ENCODE assay signal across 10 cellular contexts in the genomic region with DNA sequence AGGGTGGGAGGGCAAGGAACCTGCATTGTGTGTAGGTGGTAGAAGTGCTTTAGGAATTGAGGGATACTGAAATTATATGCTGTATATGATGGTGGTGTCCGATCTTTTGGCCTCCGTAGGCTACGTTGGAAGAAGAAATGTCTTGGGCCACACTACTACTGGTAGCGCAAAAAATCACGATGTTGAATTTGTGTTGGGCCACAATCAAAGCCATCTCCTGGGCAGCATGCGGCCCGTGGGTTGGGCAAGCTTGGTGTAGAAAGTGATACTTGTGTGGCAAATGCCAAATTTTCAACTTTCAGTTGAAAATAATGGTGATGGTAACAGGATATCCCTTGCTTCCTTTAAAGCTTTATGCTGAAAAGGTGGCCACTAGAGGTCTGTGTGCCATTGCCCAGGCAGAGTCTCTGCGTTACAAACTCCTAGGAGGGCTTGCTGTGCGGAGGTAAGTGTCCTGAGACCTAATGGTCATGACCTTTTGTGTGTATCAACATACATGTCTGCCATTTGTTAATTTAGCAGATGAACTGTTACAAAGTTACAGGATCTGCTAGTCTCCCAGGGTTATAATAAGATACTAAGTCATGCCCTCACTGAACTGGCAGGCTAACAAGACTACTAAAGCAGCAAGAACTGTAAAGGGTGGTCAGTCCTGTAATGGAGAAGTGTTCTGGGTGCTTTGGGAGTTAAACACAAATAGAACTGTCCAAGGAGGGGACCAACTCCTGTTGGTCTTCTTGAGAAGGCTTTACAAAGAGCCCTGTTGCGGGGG. TPM values are rescaled to one million over a fixed set of nuclear protein-coding genes. Genes with fewer than 3 reads are reported as not detected.
DNase-seq lines count a peak whose midpoint lies in the region; ATAC-seq, FAIRE-seq and TF ChIP-seq lines count a peak whose summit lies in the region.
"Had no signal": no experiment of that assay in that cellular context is flagged by ENCODE, and none has a peak within 500 bp of the region (broad histone marks: within the 10 kb centered on the region; RNA-seq: fewer than 3 reads in every experiment).

No MANE protein-coding gene starts in this region.

- H3K9me3 Mint-ChIP-seq in activated naive CD8-positive, alpha-beta T cell treated with anti-CD3 and anti-CD28 coated beads, Interleukin-2, amount 10 ng/mL, durations not matched to agents 7 days and 5 days: no peaks in the 10 kb centered on the region

- dilution Hi-C loops in keratinocyte (cut with MboI; ENCODE audit: extremely low pct_ligation_motif_present, low sequenced_read_pairs): no loop called here

- H3K36me3 Mint-ChIP-seq in activated naive CD8-positive, alpha-beta T cell treated with anti-CD3 and anti-CD28 coated beads, Interleukin-2, amount 10 ng/mL, durations not matched to agents 7 days and 5 days: peaks cover 56% of the 10 kb centered on the region

- H3K9me3 ChIP-seq in HAP-1 (no peaks in the 10 kb centered on the region), keratinocyte (ENCODE audit: control insufficient read depth, low read depth, low read length) (no peaks in the 10 kb centered on the region)

- no peak for DNase-seq in AG10803 (ENCODE audit: low read depth)
- peak in 1 of 2 experiments; percentile 44 for DNase-seq in HAP-1 (ENCODE audit: low spot score in 2 of 2)
- DNase-seq in activated naive CD8-positive, alpha-beta T cell treated with anti-CD3 and anti-CD28 coated beads, Interleukin-2, amount 10 ng/mL, durations not matched to agents 7 days and 5 days: no peak
- no peak for DNase-seq in keratinocyte (ENCODE audit: low read depth, low spot score)
- no peak for DNase-seq in medulla oblongata (ENCODE audit: extremely low spot score)
- DNase-seq in NCI-H187 treated with DMSO at 0.1 percent for 48 hours (lab: John Stamatoyannopoulos, UW): no peak
- DNase-seq in NCI-H187 (lab: John Stamatoyannopoulos, UW): no peak
- no peak for DNase-seq in SHP77 treated with DMSO at 0.1 percent for 48 hours (lab: John Stamatoyannopoulos, UW)
- DNase-seq: stimulated activated CD4-positive, alpha-beta T cell treated with anti-CD3 and anti-CD28 coated beads, Interleukin-4, amount 100 ng/mL, for 1 hour had no signal

- no peak for TF ChIP-seq CTCF in AG10803 (conservative IDR thresholded peaks at IDR 0.05; ENCODE audit: low read length)
- no peak for TF ChIP-seq CTCF in keratinocyte (optimal IDR thresholded peaks at IDR 0.05 in 1 of 3, IDR thresholded peaks at IDR 0.05 in 1 of 3, conservative IDR thresholded peaks at IDR 0.05 in 1 of 3; ENCODE audit: extremely low read depth in 1 of 3, insufficient read depth in 2 of 3, low read length in 3 of 3)

- H3K36me3 ChIP-seq in HAP-1 (replicated peaks) (peaks cover 77% of the 10 kb centered on the region), keratinocyte (ENCODE audit: control insufficient read depth in 2 of 2, extremely low read depth in 1 of 2, insufficient read depth in 2 of 2, low read length in 2 of 2) (peaks cover 49 to 61% of the 10 kb centered on the region in 2 experiments)

- in situ Hi-C loops in HAP-1 (cut with MboI; ENCODE audit: low sequenced_read_pairs): no loop called here

- POLR2A ChIA-PET in activated naive CD8-positive, alpha-beta T cell treated with anti-CD3 and anti-CD28 coated beads, Interleukin-2, amount 10 ng/mL, durations not matched to agents 7 days and 5 days (lab: Charles Lee): interaction anchor here (0.9 kb wide), 1 partner anchor 132 kb away, joined by 3 read pairs; no protein-coding TSS in a partner anchor

- H3K27me3 Mint-ChIP-seq in activated naive CD8-positive, alpha-beta T cell treated with anti-CD3 and anti-CD28 coated beads, Interleukin-2, amount 10 ng/mL, durations not matched to agents 7 days and 5 days: no peaks in the 10 kb centered on the region

- H3K9ac ChIP-seq in keratinocyte (ENCODE audit: control insufficient read depth, extremely low read depth, insufficient read depth, low read length): peak overlapping the region; percentile 99

- H3K4me1 ChIP-seq in HAP-1 (peaks cover 11% of the 10 kb centered on the region), keratinocyte (ENCODE audit: control insufficient read depth, extremely low read depth, insufficient read depth, low read length) (peaks cover 27% of the 10 kb centered on the region)

- H3K4me3 ChIP-seq in AG10803 (ENCODE audit: low read length) (peak overlapping the region; percentile 20), HAP-1 (peak overlapping the region; percentile 99), keratinocyte (ENCODE audit: control insufficient read depth in 2 of 3, extremely low read depth in 1 of 3, insufficient read depth in 2 of 3, low read depth in 1 of 3, low read length in 3 of 3) (peak overlapping the region; percentile 85 to 94 (median 91))

- H3K27me3 ChIP-seq in HAP-1 (ENCODE audit: low read depth) (no peaks in the 10 kb centered on the region), keratinocyte (ENCODE audit: control insufficient read depth, extremely low read depth, insufficient read depth, low read length) (no peaks in the 10 kb centered on the region)

- H3K9me1 ChIP-seq in keratinocyte (ENCODE audit: control insufficient read depth, extremely low read depth, insufficient read depth, low read length): peaks cover 8% of the 10 kb centered on the region

- peak overlapping the region; percentile 64 for H3K27ac Mint-ChIP-seq in activated naive CD8-positive, alpha-beta T cell treated with anti-CD3 and anti-CD28 coated beads, Interleukin-2, amount 10 ng/mL, durations not matched to agents 7 days and 5 days

- H3K79me2 ChIP-seq in keratinocyte (ENCODE audit: control insufficient read depth, insufficient read depth, low read length): peaks cover 75% of the 10 kb centered on the region

- ATAC-seq in activated naive CD8-positive, alpha-beta T cell treated with anti-CD3 and anti-CD28 coated beads, Interleukin-2, amount 10 ng/mL, durations not matched to agents 7 days and 5 days (ENCODE audit: low read depth): no peak

- FAIRE-seq in keratinocyte (lab: Jason Lieb, UNC): no peak
- FAIRE-seq: islet of Langerhans had no signal

- peak overlapping the region; percentile 91 for H3K4me2 ChIP-seq in keratinocyte (ENCODE audit: control insufficient read depth, extremely low read depth, insufficient read depth, low read depth, low read length)

- peaks cover 58% of the 10 kb centered on the region for H3K4me1 Mint-ChIP-seq in activated naive CD8-positive, alpha-beta T cell treated with anti-CD3 and anti-CD28 coated beads, Interleukin-2, amount 10 ng/mL, durations not matched to agents 7 days and 5 days

- H3K4me3 Mint-ChIP-seq in activated naive CD8-positive, alpha-beta T cell treated with anti-CD3 and anti-CD28 coated beads, Interleukin-2, amount 10 ng/mL, durations not matched to agents 7 days and 5 days: peak overlapping the region; percentile 91

- H3K27ac ChIP-seq in keratinocyte (ENCODE audit: control insufficient read depth, insufficient read depth, low read length): peak overlapping the region; percentile 23

- H4K20me1 ChIP-seq in keratinocyte (ENCODE audit: control insufficient read depth, extremely low read depth, insufficient read depth, low read length): peaks cover 55% of the 10 kb centered on the region

- H2AFZ ChIP-seq in keratinocyte (ENCODE audit: control insufficient read depth, low read length): no peak overlapping the region

RNA-seq across cellular contexts. Expression of a gene that starts 2.9 kb away (rescaled TPM):
- 1,000 to 10,000 TPM; 3,289 to 3,447 TPM for total RNA-seq in activated naive CD8-positive, alpha-beta T cell treated with anti-CD3 and anti-CD28 coated beads, Interleukin-2, amount 10 ng/mL, durations not matched to agents 7 days and 5 days
- polyA plus RNA-seq in keratinocyte: 2,759 to 4,283 TPM (median 3,843 TPM) in 3 replicates
- polyA plus RNA-seq in keratinocyte (2011; ENCODE audit: low read depth): 4,583 TPM
- polyA plus RNA-seq in keratinocyte (2011; cell fraction: cytosol; rRNA removed): 3,100 and 4,215 TPM in 2 replicates
- 1,051 and 1,129 TPM in 2 replicates for polyA plus RNA-seq in keratinocyte (2011; cell fraction: nucleus; rRNA removed)
- polyA plus RNA-seq in keratinocyte (2012; ENCODE audit: low replicate concordance): 3,324 and 4,271 TPM in 2 replicates
- polyA minus RNA-seq in keratinocyte: 1,345 to 1,807 TPM (median 1,376 TPM) in 3 replicates
- polyA minus RNA-seq in keratinocyte (2011; cell fraction: cytosol; rRNA and poly(A)+ RNA removed): 1,011 TPM
- 222 and 286 TPM in 2 replicates for polyA minus RNA-seq in keratinocyte (2011; cell fraction: nucleus; rRNA and poly(A)+ RNA removed)

RNA-seq across cellular contexts. Expression of a gene that starts 30.8 kb away (rescaled TPM):
- total RNA-seq in activated naive CD8-positive, alpha-beta T cell treated with anti-CD3 and anti-CD28 coated beads, Interleukin-2, amount 10 ng/mL, durations not matched to agents 7 days and 5 days: under 1 TPM; 0.55 to 0.65 TPM
- 0.43 to 1.0 TPM (median 0.58 TPM) in 3 replicates for polyA plus RNA-seq in keratinocyte
- not detected for polyA plus RNA-seq in keratinocyte (2011; ENCODE audit: low read depth)
- 0.28 and 0.83 TPM in 2 replicates for polyA plus RNA-seq in keratinocyte (2011; cell fraction: cytosol; rRNA removed)
- 1.4 and 2.0 TPM in 2 replicates for polyA plus RNA-seq in keratinocyte (2011; cell fraction: nucleus; rRNA removed)
- 0.93 and 1.0 TPM in 2 replicates for polyA plus RNA-seq in keratinocyte (2012; ENCODE audit: low replicate concordance)
- polyA minus RNA-seq in keratinocyte: 0.22 to 0.33 TPM (median 0.26 TPM) in 3 replicates
- polyA minus RNA-seq in keratinocyte (2011; cell fraction: cytosol; rRNA and poly(A)+ RNA removed): 1.3 TPM
- polyA minus RNA-seq in keratinocyte (2011; cell fraction: nucleus; rRNA and poly(A)+ RNA removed): 0.84 and 1.8 TPM in 2 replicates

RNA-seq across cellular contexts. Expression of a gene that starts 50.7 kb away (rescaled TPM):
- 10 to 100 TPM; 61.8 to 64.8 TPM for total RNA-seq in activated naive CD8-positive, alpha-beta T cell treated with anti-CD3 and anti-CD28 coated beads, Interleukin-2, amount 10 ng/mL, durations not matched to agents 7 days and 5 days
- polyA plus RNA-seq in keratinocyte: 0.94 to 1.9 TPM (median 1.8 TPM) in 3 replicates
- 3.3 TPM for polyA plus RNA-seq in keratinocyte (2011; ENCODE audit: low read depth)
- 1.0 and 1.9 TPM in 2 replicates for polyA plus RNA-seq in keratinocyte (2011; cell fraction: cytosol; rRNA removed)
- 1.5 and 2.2 TPM in 2 replicates for polyA plus RNA-seq in keratinocyte (2011; cell fraction: nucleus; rRNA removed)
- 1.4 and 2.3 TPM in 2 replicates for polyA plus RNA-seq in keratinocyte (2012; ENCODE audit: low replicate concordance)
- polyA minus RNA-seq in keratinocyte: 3.2 to 5.7 TPM (median 3.7 TPM) in 3 replicates
- 1.7 TPM for polyA minus RNA-seq in keratinocyte (2011; cell fraction: cytosol; rRNA and poly(A)+ RNA removed)
- 2.5 and 2.6 TPM in 2 replicates for polyA minus RNA-seq in keratinocyte (2011; cell fraction: nucleus; rRNA and poly(A)+ RNA removed)

Comparison
In these comparisons a context has a peak if more than half of its experiments do, and no peak if none do; other contexts are left out.
1. H3K4me3 ChIP-seq: peak in every context shown above with its lines; median percentile 99 in HAP-1; 91 in keratinocyte; 20 in AG10803.